In genomic region chr12:92649511-92650227, GRCh38 we compare ENCODE assay signal across 8 cellular contexts. TPM values are rescaled to one million over a fixed set of nuclear protein-coding genes. Genes with fewer than 3 reads are reported as not detected.
A peak's percentile ranks its signal among the peaks of the same experiment; 100 is the strongest.
DNase-seq lines count a peak whose midpoint lies in the region; ATAC-seq, FAIRE-seq and TF ChIP-seq lines count a peak whose summit lies in the region.

No MANE protein-coding gene starts in this region.

- peak; percentile 96 for FAIRE-seq in TTC549 (lab: Jason Lieb, UNC)

- intact Hi-C loops in MCF 10A (cut with micrococcal nuclease), result loop anchor here (1.0 to 10.0 kb wide), 8 partner anchors 41 to 1287 kb away; partner anchors contain the start of gene BTG1

- no peaks in the 10 kb centered on the region for H3K27me3 Mint-ChIP-seq in MCF 10A (ENCODE audit: insufficient read depth, unreplicated experiment)

- H3K4me3 Mint-ChIP-seq in MCF 10A (ENCODE audit: unreplicated experiment), result peak overlapping the region; percentile 49

- TF ChIP-seq CTCF in MCF 10A (IDR thresholded peaks at IDR 0.05; ENCODE audit: unreplicated experiment), result peak; percentile 67

- H3K9me3 Mint-ChIP-seq in MCF 10A (ENCODE audit: unreplicated experiment), result no peaks in the 10 kb centered on the region

- DNase-seq in SKM-1 treated with dmso at 0.1 percent for 144 hours (lab: John Stamatoyannopoulos, UW; ENCODE audit: unreplicated experiment) (peak; percentile 0), SKM-1 (lab: John Stamatoyannopoulos, UW; ENCODE audit: unreplicated experiment) (no peak), NCI-H2107 (lab: John Stamatoyannopoulos, UW) (peak; percentile 32), MCF 10A (ENCODE audit: unreplicated experiment) (peak; percentile 88), inferior parietal cortex (ENCODE audit: extremely low spot score) (peak; percentile 85)
- DNase-seq in stimulated activated CD4-positive, alpha-beta T cell treated with anti-CD3 and anti-CD28 coated beads, Interleukin-1b, Interleukin-23, amount 100 ng/mL, for 1 hour (ENCODE audit: low read depth in 2 of 2), result peak; percentile 33 to 37

- BruUV-seq in MCF 10A (replicated peaks; lab: Mats Ljungman, UMichigan), result no TSS peak

- no peak overlapping the region for H3K27ac Mint-ChIP-seq in MCF 10A (ENCODE audit: low read depth, unreplicated experiment)

- H3K4me1 Mint-ChIP-seq in MCF 10A (ENCODE audit: insufficient read depth, unreplicated experiment), result peaks cover 17% of the 10 kb centered on the region

- POLR2A ChIA-PET in MCF 10A (lab: Yijun Ruan, JAX), result interaction anchor here (0.6 to 2.5 kb wide), 10 partner anchors 25 to 1288 kb away, joined by 3 to 9 read pairs (median 4); partner anchors contain the start of gene BTG1

- H3K36me3 Mint-ChIP-seq in MCF 10A (ENCODE audit: insufficient read depth, unreplicated experiment), result no peaks in the 10 kb centered on the region

- peak; percentile 86 for ATAC-seq in HG02981 (IDR thresholded peaks at IDR 0.05; ENCODE audit: unreplicated experiment)

- CTCF ChIA-PET in MCF 10A (lab: Yijun Ruan, JAX), result interaction anchor here (0.6 to 3.4 kb wide), 39 partner anchors 10 to 1638 kb away, joined by 3 to 19 read pairs (median 4); no protein-coding TSS in a partner anchor

RNA-seq across cellular contexts. Expression of gene PLEKHG7, which starts 53.1 kb away (rescaled TPM):
- not detected in 2 replicates for total RNA-seq in MCF 10A (2022)
